Comparison of ENCODE assay signal across 20 cellular contexts in the genomic region with DNA sequence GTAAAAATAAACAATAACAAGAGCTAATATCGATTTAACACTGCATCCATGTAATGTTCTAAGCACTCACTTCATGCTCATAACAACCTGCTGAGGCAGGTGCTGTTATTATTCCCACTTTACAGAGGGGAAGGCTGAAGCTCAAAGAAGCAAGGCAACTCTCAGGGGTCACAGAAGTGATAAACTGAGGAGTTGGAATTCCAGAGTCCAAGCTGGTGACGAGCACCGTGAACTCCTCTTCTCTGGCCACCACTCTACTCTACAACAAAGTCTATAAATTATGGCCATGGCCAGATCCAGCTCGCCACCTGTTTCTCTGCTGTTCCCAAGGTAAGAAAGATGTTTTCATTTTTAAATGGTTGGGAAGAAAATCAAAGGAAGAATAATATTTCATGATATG.
"Had no signal": no experiment of that assay in that cellular context is flagged by ENCODE, and none has a peak within 500 bp of the region (broad histone marks: within the 10 kb centered on the region; RNA-seq: fewer than 3 reads in every experiment).

No MANE protein-coding gene starts in this region.

- H3K9me3 ChIP-seq: neutrophil, ovary, prostate gland, suprapubic skin, tibial nerve, vagina had no signal

- DNase-seq: activated CD4-positive, alpha-beta memory T cell treated with anti-CD3 and anti-CD28 coated beads, Interleukin-2, amount 10 ng/mL, durations not matched to agents 7 days and 5 days; activated CD4-positive, alpha-beta T cell treated with anti-CD3 and anti-CD28 coated beads, Interleukin-2, amount 10 ng/mL, durations not matched to agents 24 days and 14 days; activated gamma-delta T cell; activated naive CD4-positive, alpha-beta T cell treated with anti-CD3 and anti-CD28 coated beads, Interleukin-2, amount 50 U/mL, for 16 hours; activated naive CD8-positive, alpha-beta T cell treated with anti-CD3 and anti-CD28 coated beads, Interleukin-2, amount 50 U/mL, for 24 hours; cerebellar nuclear complex; cortex of kidney; erythroblast; hypothalamus; midbrain; ovary; stimulated activated CD4-positive, alpha-beta T cell treated with anti-CD3 and anti-CD28 coated beads, Interleukin-12 subunit alpha, Interleukin-12 subunit beta, amount 100 ng/mL, for 4 hours; stimulated activated CD4-positive, alpha-beta T cell treated with anti-CD3 and anti-CD28 coated beads, Interleukin-4, amount 100 ng/mL, for 4 hours; stimulated activated naive CD8-positive, alpha-beta T cell treated with anti-CD3 and anti-CD28 coated beads, Interleukin-15, amount 100 ng/mL, for 72 hours had no signal

- H3K36me3 ChIP-seq: neutrophil, ovary, prostate gland, suprapubic skin, tibial nerve, vagina had no signal

- H3K4me3 ChIP-seq: ovary, prostate gland, suprapubic skin, tibial nerve, vagina had no signal

- FAIRE-seq: frontal cortex had no signal

- H3K4me1 ChIP-seq: prostate gland, suprapubic skin, tibial nerve, vagina had no signal

- H3K27ac ChIP-seq: neutrophil, ovary, prostate gland, suprapubic skin, vagina had no signal

- H3K27me3 ChIP-seq: ovary, suprapubic skin, vagina had no signal

- ATAC-seq: activated naive CD8-positive, alpha-beta T cell treated with anti-CD3 and anti-CD28 coated beads, Interleukin-2, amount 50 U/mL, for 24 hours; stimulated activated naive CD8-positive, alpha-beta T cell treated with anti-CD3 and anti-CD28 coated beads, Interleukin-15, amount 100 ng/mL, for 72 hours had no signal
